8 cellular contexts compared by ENCODE assay signal in genomic region chr19:52735734-52736133, GRCh38. TPM values are rescaled to one million over a fixed set of nuclear protein-coding genes. Genes with fewer than 3 reads are reported as not detected.
DNase-seq lines count a peak whose midpoint lies in the region; ATAC-seq, FAIRE-seq and TF ChIP-seq lines count a peak whose summit lies in the region.

No MANE protein-coding gene starts in this region.

- peaks cover 16% of the 10 kb centered on the region for H3K79me2 ChIP-seq in astrocyte (ENCODE audit: insufficient read depth, low read length)

- H3K4me1 Mint-ChIP-seq in T-helper 2 cell treated with Interferon-gamma antibody and Interleukin-4, amounts not matched to agents 5 μg/mL and 100 μg/mL, for 36 hours (ENCODE audit: low read depth), result peaks cover 15% of the 10 kb centered on the region
- H3K4me1 Mint-ChIP-seq in astrocyte (ENCODE audit: low read depth, unreplicated experiment), result peaks cover 7% of the 10 kb centered on the region

- H3K27ac ChIP-seq in astrocyte (ENCODE audit: low read depth, low read length), result no peak overlapping the region
- H3K27ac ChIP-seq in iPS DF 6.9 (ENCODE audit: low read length), result no peak overlapping the region
- H3K27ac ChIP-seq in sigmoid colon, result peak overlapping the region; percentile 86 to 95 (median 92)

- peaks cover 24% of the 10 kb centered on the region for H3K36me3 Mint-ChIP-seq in T-helper 2 cell treated with Interferon-gamma antibody and Interleukin-4, amounts not matched to agents 5 μg/mL and 100 μg/mL, for 36 hours (ENCODE audit: low read depth)
- H3K36me3 Mint-ChIP-seq in astrocyte (ENCODE audit: low read depth, unreplicated experiment), result no peaks in the 10 kb centered on the region

- DNase-seq in T-helper 2 cell treated with Interferon-gamma antibody and Interleukin-4, amounts not matched to agents 5 μg/mL and 100 μg/mL, for 36 hours (ENCODE audit: low spot score), result no peak
- DNase-seq in T-helper 2 cell (no peak), astrocyte (ENCODE audit: low read depth) (peak; percentile 60), iPS DF 6.9 (ENCODE audit: low read depth, low spot score) (peak; percentile 74), sigmoid colon (peak; percentile 85), OCI-M1 (lab: John Stamatoyannopoulos, UW) (no peak)

- H4K20me1 ChIP-seq in astrocyte (ENCODE audit: insufficient read depth, low read length), result no peaks in the 10 kb centered on the region

- H2AFZ ChIP-seq in astrocyte (ENCODE audit: low read depth, low read length), result peak overlapping the region; percentile 74

- ATAC-seq in GM19463 (IDR thresholded peaks at IDR 0.05; ENCODE audit: unreplicated experiment) (no peak), HG03097 (IDR thresholded peaks at IDR 0.05; ENCODE audit: low FRiP score, unreplicated experiment) (no peak)

- TF ChIP-seq POLR2A in sigmoid colon (IDR thresholded peaks at IDR 0.05), result no peak

- H3K4me3 Mint-ChIP-seq in T-helper 2 cell treated with Interferon-gamma antibody and Interleukin-4, amounts not matched to agents 5 μg/mL and 100 μg/mL, for 36 hours, result peak overlapping the region; percentile 95
- peak overlapping the region; percentile 91 for H3K4me3 Mint-ChIP-seq in astrocyte (ENCODE audit: unreplicated experiment)

- no peaks in the 10 kb centered on the region for H3K27me3 Mint-ChIP-seq in T-helper 2 cell treated with Interferon-gamma antibody and Interleukin-4, amounts not matched to agents 5 μg/mL and 100 μg/mL, for 36 hours (ENCODE audit: low read depth)
- H3K27me3 Mint-ChIP-seq in astrocyte (ENCODE audit: low read depth, unreplicated experiment), result no peaks in the 10 kb centered on the region

- peak overlapping the region; percentile 97 for H3K4me2 ChIP-seq in astrocyte (ENCODE audit: low read length)

- H3K27me3 ChIP-seq in astrocyte (ENCODE audit: insufficient read depth, low read length), result no peaks in the 10 kb centered on the region
- H3K27me3 ChIP-seq in iPS DF 6.9 (ENCODE audit: control insufficient read depth, insufficient read depth, low read length), result no peaks in the 10 kb centered on the region
- no peaks in the 10 kb centered on the region for H3K27me3 ChIP-seq in sigmoid colon

- peak overlapping the region; percentile 29 for H3K9ac ChIP-seq in astrocyte (ENCODE audit: low read length)

- intact Hi-C loops in sigmoid colon (cut with DNase I), result loop anchor here (2.0 to 10.0 kb wide), 4 partner anchors 43 to 163 kb away; partner anchors contain the start of genes ZNF600 and ZNF83

- no CpG with 5 or more reads among the region's 18 CpGs for WGBS in iPS DF 6.9 (ENCODE audit: insufficient coverage, insufficient read length)
- 65 to 75% methylated on average over 18 of the region's 18 CpGs for WGBS in sigmoid colon, 2 donors

- peaks cover 7% of the 10 kb centered on the region for H3K9me3 ChIP-seq in astrocyte (ENCODE audit: insufficient read depth, low read depth, low read length)
- no peaks in the 10 kb centered on the region for H3K9me3 ChIP-seq in iPS DF 6.9 (ENCODE audit: control insufficient read depth, insufficient read depth, low read length)
- no peaks in the 10 kb centered on the region for H3K9me3 ChIP-seq in sigmoid colon

- H3K4me1 ChIP-seq in astrocyte (ENCODE audit: insufficient read depth, low read length) (peaks cover 2% of the 10 kb centered on the region), iPS DF 6.9 (ENCODE audit: control insufficient read depth, insufficient read depth, low read length) (0 out of 2 replicates have a peak, but pooled peaks cover 1% of the 10 kb centered on the region), sigmoid colon (peaks cover 0 to 27% (median 19%) of the 10 kb centered on the region in 4 donors)

- no peaks in the 10 kb centered on the region for H3K36me3 ChIP-seq in astrocyte (ENCODE audit: insufficient read depth, low read length)
- H3K36me3 ChIP-seq in iPS DF 6.9 (ENCODE audit: control insufficient read depth, insufficient read depth, low read length), result no peaks in the 10 kb centered on the region
- no peaks in the 10 kb centered on the region for H3K36me3 ChIP-seq in sigmoid colon

- H3K4me3 ChIP-seq in astrocyte (ENCODE audit: insufficient read depth, low read depth, low read length), result no peak overlapping the region
- no peak overlapping the region for H3K4me3 ChIP-seq in iPS DF 6.9 (ENCODE audit: low read length)
- peak overlapping the region in 3 of 4 donors; percentile 82 to 89 (median 87) for H3K4me3 ChIP-seq in sigmoid colon

- no peak for FAIRE-seq in astrocyte (lab: Jason Lieb, UNC)

- no peak for TF ChIP-seq CTCF in astrocyte (IDR thresholded peaks at IDR 0.05; ENCODE audit: insufficient read depth, low read depth, low read length)
- no peak for TF ChIP-seq CTCF in sigmoid colon (IDR thresholded peaks at IDR 0.05)

- TF ChIP-seq EP300 in sigmoid colon (IDR thresholded peaks at IDR 0.05), result no peak

- peak overlapping the region; percentile 90 for H3K27ac Mint-ChIP-seq in T-helper 2 cell treated with Interferon-gamma antibody and Interleukin-4, amounts not matched to agents 5 μg/mL and 100 μg/mL, for 36 hours
- peak overlapping the region; percentile 88 for H3K27ac Mint-ChIP-seq in astrocyte (ENCODE audit: unreplicated experiment)

- peaks cover 31% of the 10 kb centered on the region for H3K9me3 Mint-ChIP-seq in T-helper 2 cell treated with Interferon-gamma antibody and Interleukin-4, amounts not matched to agents 5 μg/mL and 100 μg/mL, for 36 hours
- H3K9me3 Mint-ChIP-seq in astrocyte (ENCODE audit: unreplicated experiment), result peaks cover 8% of the 10 kb centered on the region

RNA-seq across cellular contexts. Expression of gene ZNF611, which starts 0.9 kb away (rescaled TPM):
- total RNA-seq in astrocyte (18.8 and 21.1 TPM in 2 replicates), sigmoid colon (10 to 100 TPM in 2 of 4 donors, 1 to 10 TPM in 2; 5.4 to 10.8 (median 8.8) TPM)
- 1 to 10 TPM; 2.3 to 7.0 (median 3.0) TPM for polyA plus RNA-seq in sigmoid colon

RNA-seq across cellular contexts. Expression of gene ZNF600, which starts 50.9 kb away (rescaled TPM):
- total RNA-seq in astrocyte, result 5.6 and 6.4 TPM in 2 replicates
- total RNA-seq in sigmoid colon, result 1 to 10 TPM; 6.8 to 9.4 (median 8.2) TPM
- 1 to 10 TPM; 1.8 to 6.5 (median 3.9) TPM for polyA plus RNA-seq in sigmoid colon

Comparison
In these comparisons a context has a peak if more than half of its experiments do, and no peak if none do; other contexts are left out.
1. DNase-seq: peak in astrocyte (single experiment), iPS DF 6.9 (single experiment) and sigmoid colon (single experiment); none in T-helper 2 cell treated with Interferon-gamma antibody and Interleukin-4, amounts not matched to agents 5 μg/mL and 100 μg/mL, for 36 hours (single experiment), T-helper 2 cell (0 of 5) and OCI-M1 (single experiment).
2. H3K27ac ChIP-seq: peak in sigmoid colon (4 of 4); none in astrocyte (single experiment) and iPS DF 6.9 (single experiment).
3. H3K4me3 ChIP-seq: peak in sigmoid colon (3 of 4); none in astrocyte (single experiment) and iPS DF 6.9 (single experiment).